In genomic region chr6:73081955-73082354, GRCh38 we compare ENCODE assay signal across 14 cellular contexts.
DNase-seq lines count a peak whose midpoint lies in the region; ATAC-seq and TF ChIP-seq lines count a peak whose summit lies in the region.
"Had no signal": no experiment of that assay in that cellular context is flagged by ENCODE, and none has a peak within 500 bp of the region (broad histone marks: within the 10 kb centered on the region; RNA-seq: fewer than 3 reads in every experiment).

No MANE protein-coding gene starts in this region.

- peaks cover 18% of the 10 kb centered on the region for H3F3A ChIP-seq in neural progenitor cell (ENCODE audit: low read depth)

- no peaks in the 10 kb centered on the region for H3K79me2 ChIP-seq in neural progenitor cell (ENCODE audit: low read depth)

- no peaks in the 10 kb centered on the region for H3K27me3 ChIP-seq in neural progenitor cell

- peaks cover 27% of the 10 kb centered on the region for H3K4me1 Mint-ChIP-seq in neural progenitor cell
- H3K4me1 Mint-ChIP-seq: CD14-positive monocyte had no signal

- H3K4me3 Mint-ChIP-seq in neural progenitor cell: no peak overlapping the region
- H3K4me3 Mint-ChIP-seq: CD14-positive monocyte; CD8-positive, alpha-beta T cell had no signal

- H3K4me2 ChIP-seq in neural progenitor cell: no peak overlapping the region

- no peak overlapping the region for H3K4me3 ChIP-seq in neural progenitor cell
- H3K4me3 ChIP-seq: HAP-1 had no signal

- peak; percentile 43 for DNase-seq in LHCN-M2 (ENCODE audit: low read depth)
- DNase-seq in iPS-NIHi11 (ENCODE audit: low spot score): peak; percentile 16
- DNase-seq in neural progenitor cell (ENCODE audit: low spot score): peak; percentile 23
- no peak for DNase-seq in activated CD4-positive, alpha-beta T cell treated with anti-CD3 and anti-CD28 coated beads for 48 hours
- no peak for DNase-seq in NCI-H1417 (lab: John Stamatoyannopoulos, UW)
- DNase-seq: CD8-positive, alpha-beta T cell; COR-L47; DMS153; DMS79 treated with DMSO at 0.1 percent for 48 hours; EL had no signal

- H3K27me3 Mint-ChIP-seq in neural progenitor cell (ENCODE audit: insufficient read depth, low read depth): no peaks in the 10 kb centered on the region

- no peak for TF ChIP-seq CTCF in neural progenitor cell (IDR thresholded peaks at IDR 0.05)

- no peak overlapping the region for H3K27ac Mint-ChIP-seq in neural progenitor cell
- H3K27ac Mint-ChIP-seq: CD14-positive monocyte; CD8-positive, alpha-beta T cell had no signal

- H3K36me3 ChIP-seq in neural progenitor cell: no peaks in the 10 kb centered on the region
- H3K36me3 ChIP-seq: HAP-1 had no signal

- peaks cover 18% of the 10 kb centered on the region for H3K4me1 ChIP-seq in neural progenitor cell
- H3K4me1 ChIP-seq: HAP-1 had no signal

- H3K9me3 Mint-ChIP-seq in neural progenitor cell: no peaks in the 10 kb centered on the region
- H3K9me3 Mint-ChIP-seq: CD14-positive monocyte; CD8-positive, alpha-beta T cell had no signal

- no peak for ATAC-seq in HG03520 (IDR thresholded peaks at IDR 0.05; ENCODE audit: unreplicated experiment)
- ATAC-seq: CD8-positive, alpha-beta T cell; HepG2 had no signal

- no peak overlapping the region for H3K27ac ChIP-seq in neural progenitor cell

- H3K9me3 ChIP-seq in neural progenitor cell (ENCODE audit: low read depth): no peaks in the 10 kb centered on the region
- H3K9me3 ChIP-seq: HAP-1 had no signal

- H4K20me1 ChIP-seq in neural progenitor cell (ENCODE audit: low read depth): no peaks in the 10 kb centered on the region

- H3K36me3 Mint-ChIP-seq in neural progenitor cell: no peaks in the 10 kb centered on the region
- H3K36me3 Mint-ChIP-seq: CD14-positive monocyte had no signal

- H3K9ac ChIP-seq in neural progenitor cell: no peak overlapping the region

- H2AFZ ChIP-seq in neural progenitor cell (replicated peaks): no peak overlapping the region

Comparison
In these comparisons a context has a peak if more than half of its experiments do, and no peak if none do; other contexts are left out.
1. DNase-seq: peak in LHCN-M2 (single experiment), iPS-NIHi11 (single experiment) and neural progenitor cell (single experiment); none in activated CD4-positive, alpha-beta T cell treated with anti-CD3 and anti-CD28 coated beads for 48 hours (single experiment) and NCI-H1417 (0 of 3).